Comparison of ENCODE assay signal across 2 cellular contexts in genomic region chr9:115193777-115194176, GRCh38.
A peak's percentile ranks its signal among the peaks of the same experiment; 100 is the strongest.
TF ChIP-seq lines count a peak whose summit lies in the region.

No MANE protein-coding gene starts in this region.

TF ChIP-seq in IMR-90, 13 proteins besides CTCF, POLR2A, EP300 and RAD21:
- TF ChIP-seq NFE2L2 (IDR thresholded peaks at IDR 0.05; ENCODE audit: low read depth, low read length), result no peak
- TF ChIP-seq MAZ (IDR thresholded peaks at IDR 0.05; ENCODE audit: borderline replicate concordance, low read depth, low read length), result no peak

TF ChIP-seq in H1, 55 proteins besides CTCF, POLR2A, EP300 and RAD21:
- TF ChIP-seq RXRA (IDR thresholded peaks at IDR 0.05; ENCODE audit: insufficient read depth, low read depth, low read length) (no peak), SIN3A (conservative IDR thresholded peaks at IDR 0.05 in 1 of 2, IDR thresholded peaks at IDR 0.05 in 1 of 2; ENCODE audit: low read depth in 1 of 2, low read length in 2 of 2) (peak in 1 of 2 experiments; percentile 33; a peak in 1 of 4 replicates), MAX (IDR thresholded peaks at IDR 0.05) (peak; percentile 83), TEAD4 (IDR thresholded peaks at IDR 0.05; ENCODE audit: low read depth, low read length) (no peak), SP4 (IDR thresholded peaks at IDR 0.05; ENCODE audit: low read length) (no peak), EZH2 (IDR thresholded peaks at IDR 0.05; ENCODE audit: low read depth, low read length, severe bottlenecking) (no peak), CREB1 (IDR thresholded peaks at IDR 0.05) (no peak)
